11 cellular contexts compared by ENCODE assay signal in genomic region chr6:135226537-135226936, GRCh38. TPM values are rescaled to one million over a fixed set of nuclear protein-coding genes. Genes with fewer than 3 reads are reported as not detected.
DNase-seq lines count a peak whose midpoint lies in the region; ATAC-seq and TF ChIP-seq lines count a peak whose summit lies in the region.
"Had no signal": no experiment of that assay in that cellular context is flagged by ENCODE, and none has a peak within 500 bp of the region (broad histone marks: within the 10 kb centered on the region; RNA-seq: fewer than 3 reads in every experiment).

No MANE protein-coding gene starts in this region.

- H3K36me3 ChIP-seq in heart right ventricle: no peaks in the 10 kb centered on the region
- H3K36me3 ChIP-seq: BLaER1 had no signal

- H3K4me1 ChIP-seq in heart right ventricle: peaks cover 0 to 2% (median 0%) of the 10 kb centered on the region in 9 donors
- H3K4me1 ChIP-seq: BLaER1 had no signal

- no peak overlapping the region for H3K4me3 ChIP-seq in heart right ventricle
- H3K4me3 ChIP-seq: BLaER1, K562 had no signal

- no peak overlapping the region for H3K27ac ChIP-seq in heart right ventricle
- H3K27ac ChIP-seq: BLaER1 had no signal

- no peak for TF ChIP-seq CTCF in heart right ventricle (IDR thresholded peaks at IDR 0.05)

- intact Hi-C loops in heart right ventricle (cut with DNase I): no loop called here

- DNase-seq in NCI-H524 (lab: John Stamatoyannopoulos, UW): no peak
- no peak for DNase-seq in activated naive CD4-positive, alpha-beta T cell treated with Interleukin-2 at 50 U/mL for 16 hours
- no peak for DNase-seq in heart right ventricle
- no peak for DNase-seq in inferior parietal cortex (ENCODE audit: extremely low spot score)
- DNase-seq: NCI-H748 treated with DMSO at 0.1 percent for 48 hours had no signal

- H3K9me3 ChIP-seq in heart right ventricle: no peaks in the 10 kb centered on the region
- H3K9me3 ChIP-seq: BLaER1 had no signal

- WGBS in heart right ventricle, 2 donors: 79 to 81% methylated on average over 1 of the region's 1 CpG

- ATAC-seq in GM18499 (IDR thresholded peaks at IDR 0.05; ENCODE audit: insufficient read depth, unreplicated experiment): peak; percentile 64
- ATAC-seq in GM19455 (IDR thresholded peaks at IDR 0.05; ENCODE audit: unreplicated experiment): peak; percentile 82
- peak; percentile 76 for ATAC-seq in HG02885 (IDR thresholded peaks at IDR 0.05; ENCODE audit: poor library complexity, unreplicated experiment)
- ATAC-seq in HG03575 (IDR thresholded peaks at IDR 0.05; ENCODE audit: extremely low read depth, insufficient number of reproducible peaks, low FRiP score, unreplicated experiment): peak; percentile 62
- ATAC-seq in heart right ventricle: no peak

- H3K27me3 ChIP-seq in heart right ventricle: peaks cover 0 to 8% (median 0%) of the 10 kb centered on the region in 7 donors
- H3K27me3 ChIP-seq: BLaER1 had no signal

RNA-seq across cellular contexts. Expression of gene MYB, which starts 45.4 kb away (rescaled TPM):
- under 1 TPM in 3 of 10 donors, not detected in 7; 0.13 to 0.39 (median 0.13) TPM for total RNA-seq in heart right ventricle
- polyA plus RNA-seq in heart right ventricle: under 1 TPM in 1 of 2 donors, not detected in 1; 0.01 TPM

Comparison
In these comparisons a context has a peak if more than half of its experiments do, and no peak if none do; other contexts are left out.
1. ATAC-seq: peak in GM18499 (single experiment), GM19455 (single experiment), HG02885 (single experiment) and HG03575 (single experiment); none in heart right ventricle (0 of 8).